8 cellular contexts compared by ENCODE assay signal in the genomic region with DNA sequence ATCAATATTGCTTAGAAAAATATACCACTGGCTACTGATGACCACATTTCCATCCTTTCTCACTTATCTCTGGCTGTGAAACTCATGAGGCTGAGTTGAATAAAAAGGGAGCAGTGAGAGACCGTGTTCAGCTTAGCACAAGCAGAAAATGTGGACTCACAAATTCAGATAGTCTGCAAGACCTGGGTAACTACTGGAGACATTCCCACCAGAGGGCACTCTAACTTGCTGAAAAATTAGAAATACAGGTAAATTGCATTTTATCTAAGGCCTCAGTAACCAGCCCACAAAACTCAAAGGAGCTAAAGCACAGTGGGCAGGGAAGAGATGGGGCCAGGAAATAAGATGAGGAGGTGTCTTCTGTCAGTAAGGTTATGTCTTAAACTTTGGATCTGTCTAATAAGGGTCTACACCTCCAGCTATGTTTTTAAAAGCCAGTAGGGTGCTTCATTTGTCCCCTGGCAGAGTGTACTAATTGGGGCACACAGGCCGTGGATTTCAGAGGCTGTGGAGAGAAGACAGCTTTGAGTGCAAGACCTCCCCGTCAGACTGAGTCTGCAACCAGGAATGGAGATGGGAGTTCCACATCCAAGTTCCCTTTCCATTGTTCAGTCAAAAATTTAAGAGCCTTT. TPM values are rescaled to one million over a fixed set of nuclear protein-coding genes. Genes with fewer than 3 reads are reported as not detected.
DNase-seq lines count a peak whose midpoint lies in the region; ATAC-seq and TF ChIP-seq lines count a peak whose summit lies in the region.

No MANE protein-coding gene starts in this region.

- no peak overlapping the region for H3K4me3 ChIP-seq in heart left ventricle
- no peak overlapping the region for H3K4me3 ChIP-seq in right atrium auricular region

- H3K4me1 ChIP-seq in heart left ventricle (peaks cover 0 to 4% (median 0%) of the 10 kb centered on the region in 12 donors), right atrium auricular region (no peaks in the 10 kb centered on the region)

- no peaks in the 10 kb centered on the region for H3K36me3 ChIP-seq in heart left ventricle
- no peaks in the 10 kb centered on the region for H3K36me3 ChIP-seq in right atrium auricular region

- intact Hi-C loops in heart left ventricle (cut with DNase I) = loop anchor here in 3 of 10 donors (2.0 to 5.0 kb wide), 3 partner anchors 203 to 387 kb away; no protein-coding TSS in a partner anchor
- intact Hi-C loops in posterior cingulate gyrus (cut with DNase I) = loop anchor here (2.0 to 10.0 kb wide), 2 partner anchors 137 to 387 kb away; no protein-coding TSS in a partner anchor

- no peak for TF ChIP-seq POLR2A in heart left ventricle (IDR thresholded peaks at IDR 0.05)

- ATAC-seq in heart left ventricle (no peak), HG03280 (IDR thresholded peaks at IDR 0.05; ENCODE audit: unreplicated experiment) (peak; percentile 43)

- DNase-seq in heart left ventricle (no peak), right atrium auricular region (ENCODE audit: low spot score) (no peak), NCI-H748 treated with DMSO at 0.1 percent for 48 hours (lab: John Stamatoyannopoulos, UW) (peak; percentile 35), astrocyte of the hippocampus (ENCODE audit: low read depth, low spot score) (peak; percentile 78), kidney glomerular epithelial cell (lab: John Stamatoyannopoulos, UW) (peak; percentile 69), posterior cingulate gyrus (no peak)
- DNase-seq in activated CD4-positive, CD25-positive, alpha-beta regulatory T cell treated with anti-CD3 and anti-CD28 coated beads, Interleukin-2, amount 50 U/mL, for 72 hours = no peak

- TF ChIP-seq CTCF in heart left ventricle (IDR thresholded peaks at IDR 0.05) (peak in 10 of 12 donors; percentile 23 to 57 (median 40)), right atrium auricular region (IDR thresholded peaks at IDR 0.05) (peak in 1 of 2 donors; percentile 54)

- 35 to 42% (median 39%) methylated on average over 3 of the region's 3 CpGs for WGBS in heart left ventricle, 4 donors

- no peak overlapping the region for H3K27ac ChIP-seq in heart left ventricle
- H3K27ac ChIP-seq in right atrium auricular region = no peak overlapping the region

- H3K9me3 ChIP-seq in heart left ventricle (no peaks in the 10 kb centered on the region), right atrium auricular region (no peaks in the 10 kb centered on the region)

- peaks cover 0 to 10% (median 0%) of the 10 kb centered on the region in 9 donors for H3K27me3 ChIP-seq in heart left ventricle
- H3K27me3 ChIP-seq in right atrium auricular region = no peaks in the 10 kb centered on the region

RNA-seq across cellular contexts. Expression of a gene that starts 8.7 kb away (rescaled TPM):
- total RNA-seq in heart left ventricle = 100 to 1,000 TPM in 7 of 9 donors, 10 to 100 TPM in 2; 74.6 to 209 (median 125) TPM
- 100 to 1,000 TPM in 1 of 2 donors, 10 to 100 TPM in 1; 89.2 to 149 TPM for polyA plus RNA-seq in heart left ventricle
- total RNA-seq in right atrium auricular region = 100 to 1,000 TPM in 1 of 2 donors, 10 to 100 TPM in 1; 70.1 to 134 TPM

RNA-seq across cellular contexts. Expression of a gene that starts 29.2 kb away (rescaled TPM):
- 10 to 100 TPM in 5 of 9 donors, 1 to 10 TPM in 4; 7.5 to 11.1 (median 10.5) TPM for total RNA-seq in heart left ventricle
- 1 to 10 TPM; 4.1 to 7.8 TPM for polyA plus RNA-seq in heart left ventricle
- total RNA-seq in right atrium auricular region = 10 to 100 TPM in 1 of 2 donors, 1 to 10 TPM in 1; 9.4 to 11.0 TPM

RNA-seq across cellular contexts. Expression of a gene that starts 29.5 kb away (rescaled TPM):
- total RNA-seq in heart left ventricle (10 to 100 TPM in 7 of 9 donors, 1 to 10 TPM in 2; 4.1 to 26.5 (median 15.1) TPM), right atrium auricular region (1 to 10 TPM; 5.7 to 6.8 TPM)
- polyA plus RNA-seq in heart left ventricle = 1 to 10 TPM; 4.8 TPM

RNA-seq across cellular contexts. Expression of a gene that starts 53.8 kb away (rescaled TPM):
- under 1 TPM in 1 of 9 donors, not detected in 8; 0.07 TPM for total RNA-seq in heart left ventricle
- polyA plus RNA-seq in heart left ventricle = not detected
- not detected for total RNA-seq in right atrium auricular region

RNA-seq across cellular contexts. Expression of a gene that starts 55.6 kb away (rescaled TPM):
- total RNA-seq in heart left ventricle (10 to 100 TPM in 1 of 9 donors, 1 to 10 TPM in 8; 2.0 to 18.5 (median 4.4) TPM), right atrium auricular region (1 to 10 TPM; 2.6 to 3.1 TPM)
- 1 to 10 TPM; 1.8 to 1.9 TPM for polyA plus RNA-seq in heart left ventricle

Comparison
In these comparisons a context has a peak if more than half of its experiments do, and no peak if none do; other contexts are left out.
1. DNase-seq: peak in NCI-H748 treated with DMSO at 0.1 percent for 48 hours (single experiment), astrocyte of the hippocampus (single experiment) and kidney glomerular epithelial cell (single experiment); none in heart left ventricle (0 of 5), right atrium auricular region (single experiment), posterior cingulate gyrus (0 of 10) and activated CD4-positive, CD25-positive, alpha-beta regulatory T cell treated with anti-CD3 and anti-CD28 coated beads, Interleukin-2, amount 50 U/mL, for 72 hours (single experiment).